22 cellular contexts compared by ENCODE assay signal in the genomic region with DNA sequence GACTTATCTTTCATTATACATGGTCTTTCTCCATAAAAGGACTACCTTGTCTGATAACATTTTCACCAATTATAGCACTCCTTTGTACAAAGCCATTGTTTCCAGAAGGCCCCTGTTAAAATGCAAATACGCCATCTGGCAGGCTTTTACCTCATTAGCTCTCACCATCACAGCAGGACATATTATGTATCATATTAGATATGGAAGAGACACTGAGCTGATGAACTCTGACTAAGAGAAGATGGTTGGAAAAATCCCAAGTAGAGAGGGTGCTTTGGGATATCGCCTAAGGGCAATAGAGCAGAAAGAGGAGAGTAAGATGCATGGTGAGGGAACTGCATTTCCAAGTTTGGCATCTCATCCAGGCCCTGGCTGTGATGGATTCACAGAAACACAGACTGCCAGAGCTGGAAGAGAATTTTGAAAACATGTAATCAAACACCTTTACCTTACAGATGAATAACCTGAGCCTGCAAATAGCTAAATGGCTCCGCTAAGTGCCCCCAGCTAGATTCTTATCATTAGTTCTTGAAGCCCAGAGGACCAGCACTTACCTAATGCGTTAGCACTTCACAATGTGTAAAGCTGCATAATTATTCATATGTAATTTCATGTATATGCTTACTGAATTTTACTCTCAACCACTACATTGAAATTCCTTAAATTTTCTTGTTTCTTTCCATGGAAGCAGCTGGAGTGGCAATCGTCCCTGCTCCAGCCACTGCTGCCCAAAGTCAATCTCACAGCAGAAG.
DNase-seq lines count a peak whose midpoint lies in the region; ATAC-seq and TF ChIP-seq lines count a peak whose summit lies in the region.
"Had no signal": no experiment of that assay in that cellular context is flagged by ENCODE, and none has a peak within 500 bp of the region (broad histone marks: within the 10 kb centered on the region; RNA-seq: fewer than 3 reads in every experiment).

No MANE protein-coding gene starts in this region.

- H3K79me2 ChIP-seq in smooth muscle cell (ENCODE audit: low read depth) = no peaks in the 10 kb centered on the region

- 62% methylated on average over 5 of the region's 5 CpGs for WGBS in smooth muscle cell (ENCODE audit: low lambda C conversion rate)
- 69 to 80% (median 75%) methylated on average over 5 of the region's 5 CpGs for WGBS in heart left ventricle, 4 donors

- no peaks in the 10 kb centered on the region for H3K27me3 Mint-ChIP-seq in T-helper 2 cell treated with Interferon-gamma antibody and Interleukin-4, amounts not matched to agents 5 μg/mL and 100 μg/mL, for 36 hours (ENCODE audit: low read depth)
- H3K27me3 Mint-ChIP-seq: activated CD4-positive, alpha-beta T cell treated with anti-CD3 and anti-CD28 coated beads, Interleukin-2, amount 10 ng/mL, durations not matched to agents 7 days and 5 days; activated CD8-positive, alpha-beta memory T cell treated with anti-CD3 and anti-CD28 coated beads, Interleukin-2, amount 10 ng/mL, durations not matched to agents 7 days and 5 days; activated naive CD4-positive, alpha-beta T cell treated with anti-CD3 and anti-CD28 coated beads, Interleukin-2, amount 50 U/mL, for 24 hours; memory B cell; naive B cell; stimulated activated naive CD8-positive, alpha-beta T cell treated with anti-CD3 and anti-CD28 coated beads, Interleukin-15, Interleukin-2, amounts not matched to agents 100 ng/mL and 50 ng/mL, for 24 hours had no signal

- H3K4me2 ChIP-seq in smooth muscle cell = no peak overlapping the region

- H3K36me3 Mint-ChIP-seq in T-helper 2 cell treated with Interferon-gamma antibody and Interleukin-4, amounts not matched to agents 5 μg/mL and 100 μg/mL, for 36 hours (ENCODE audit: low read depth) = no peaks in the 10 kb centered on the region
- H3K36me3 Mint-ChIP-seq: activated CD8-positive, alpha-beta memory T cell treated with anti-CD3 and anti-CD28 coated beads, Interleukin-2, amount 10 ng/mL, durations not matched to agents 7 days and 5 days; activated naive CD4-positive, alpha-beta T cell treated with anti-CD3 and anti-CD28 coated beads, Interleukin-2, amount 50 U/mL, for 24 hours; memory B cell; naive B cell had no signal

- H3K4me1 ChIP-seq in smooth muscle cell (ENCODE audit: low read depth) (no peaks in the 10 kb centered on the region), heart left ventricle (no peaks in the 10 kb centered on the region)
- H3K4me1 ChIP-seq: SJCRH30, thyroid gland had no signal

- H3K9me3 ChIP-seq in smooth muscle cell (replicated peaks; ENCODE audit: low read depth) (no peaks in the 10 kb centered on the region), heart left ventricle (peaks cover 0 to 5% (median 0%) of the 10 kb centered on the region in 12 donors)
- H3K9me3 ChIP-seq: SJCRH30, thyroid gland had no signal

- DNase-seq in NCI-H146 (lab: John Stamatoyannopoulos, UW) (peak; percentile 18), NCI-H524 (lab: John Stamatoyannopoulos, UW) (peak; percentile 86 to 94), smooth muscle cell (lab: John Stamatoyannopoulos, UW; ENCODE audit: unreplicated experiment) (no peak), heart left ventricle (no peak)
- no peak for DNase-seq in T-helper 2 cell treated with Interferon-gamma antibody and Interleukin-4, amounts not matched to agents 5 μg/mL and 100 μg/mL, for 36 hours (ENCODE audit: low spot score)
- DNase-seq: activated CD4-positive, alpha-beta T cell treated with anti-CD3 and anti-CD28 coated beads, Interleukin-2, amount 10 ng/mL, durations not matched to agents 7 days and 5 days; activated CD8-positive, alpha-beta memory T cell treated with anti-CD3 and anti-CD28 coated beads, Interleukin-2, amount 10 ng/mL, durations not matched to agents 7 days and 5 days; anterior cingulate cortex; head of caudate nucleus; left cardiac atrium; naive B cell; NCI-H1436 treated with DMSO at 0.1 percent for 48 hours; SJCRH30; stimulated activated CD4-positive, alpha-beta T cell treated with anti-CD3 and anti-CD28 coated beads, Interleukin-4, amount 100 ng/mL, for 24 hours; thyroid gland had no signal

- H3K27me3 ChIP-seq in smooth muscle cell (ENCODE audit: low read depth) (no peaks in the 10 kb centered on the region), heart left ventricle (no peaks in the 10 kb centered on the region)
- H3K27me3 ChIP-seq: SJCRH30, thyroid gland had no signal

- no peak for TF ChIP-seq POLR2A in heart left ventricle (IDR thresholded peaks at IDR 0.05)

- H3K9me3 Mint-ChIP-seq in T-helper 2 cell treated with Interferon-gamma antibody and Interleukin-4, amounts not matched to agents 5 μg/mL and 100 μg/mL, for 36 hours = peaks cover 46% of the 10 kb centered on the region

- no peaks in the 10 kb centered on the region for H3F3A ChIP-seq in smooth muscle cell (ENCODE audit: low read depth)

- no peak overlapping the region for H3K27ac Mint-ChIP-seq in T-helper 2 cell treated with Interferon-gamma antibody and Interleukin-4, amounts not matched to agents 5 μg/mL and 100 μg/mL, for 36 hours
- H3K27ac Mint-ChIP-seq: activated CD4-positive, alpha-beta T cell treated with anti-CD3 and anti-CD28 coated beads, Interleukin-2, amount 10 ng/mL, durations not matched to agents 7 days and 5 days; activated CD8-positive, alpha-beta memory T cell treated with anti-CD3 and anti-CD28 coated beads, Interleukin-2, amount 10 ng/mL, durations not matched to agents 7 days and 5 days; activated naive CD4-positive, alpha-beta T cell treated with anti-CD3 and anti-CD28 coated beads, Interleukin-2, amount 50 U/mL, for 24 hours; memory B cell; naive B cell; stimulated activated naive CD8-positive, alpha-beta T cell treated with anti-CD3 and anti-CD28 coated beads, Interleukin-15, Interleukin-2, amounts not matched to agents 100 ng/mL and 50 ng/mL, for 24 hours; T-helper 1 cell treated with Interleukin-12 subunit alpha and Interleukin-12 subunit beta and Interleukin-4 antibody, amounts not matched to agents 30 μg/mL and 1 μg/mL, for 36 hours had no signal

- ATAC-seq in SK-N-SH treated with all-trans-retinoic acid at 6 μM for 48 hours (no peak; the same call in 2 of the 3 replicates), HG02759 (IDR thresholded peaks at IDR 0.05; ENCODE audit: unreplicated experiment) (no peak), heart left ventricle (no peak)
- ATAC-seq: activated CD8-positive, alpha-beta memory T cell treated with anti-CD3 and anti-CD28 coated beads, Interleukin-2, amount 10 ng/mL, durations not matched to agents 7 days and 5 days; left cardiac atrium; Panc1 had no signal

- TF ChIP-seq CTCF in smooth muscle cell (IDR thresholded peaks at IDR 0.05; ENCODE audit: borderline replicate concordance, insufficient read depth, poor library complexity, severe bottlenecking) = no peak
- no peak for TF ChIP-seq CTCF in heart left ventricle (IDR thresholded peaks at IDR 0.05)

- H3K36me3 ChIP-seq in smooth muscle cell (ENCODE audit: low read depth) (no peaks in the 10 kb centered on the region), heart left ventricle (no peaks in the 10 kb centered on the region)
- H3K36me3 ChIP-seq: SJCRH30, thyroid gland had no signal

- H3K4me1 Mint-ChIP-seq in T-helper 2 cell treated with Interferon-gamma antibody and Interleukin-4, amounts not matched to agents 5 μg/mL and 100 μg/mL, for 36 hours (ENCODE audit: low read depth) = no peaks in the 10 kb centered on the region
- H3K4me1 Mint-ChIP-seq: activated CD4-positive, alpha-beta T cell treated with anti-CD3 and anti-CD28 coated beads, Interleukin-2, amount 10 ng/mL, durations not matched to agents 7 days and 5 days; activated CD8-positive, alpha-beta memory T cell treated with anti-CD3 and anti-CD28 coated beads, Interleukin-2, amount 10 ng/mL, durations not matched to agents 7 days and 5 days; activated naive CD4-positive, alpha-beta T cell treated with anti-CD3 and anti-CD28 coated beads, Interleukin-2, amount 50 U/mL, for 24 hours; memory B cell had no signal

- no peak overlapping the region for H3K9ac ChIP-seq in smooth muscle cell (ENCODE audit: low read depth)

- no peak overlapping the region for H3K4me3 ChIP-seq in smooth muscle cell
- no peak overlapping the region for H3K4me3 ChIP-seq in heart left ventricle
- H3K4me3 ChIP-seq: SJCRH30, thyroid gland had no signal

- H3K27ac ChIP-seq in smooth muscle cell (ENCODE audit: low read depth) (no peak overlapping the region), heart left ventricle (no peak overlapping the region)
- H3K27ac ChIP-seq: SJCRH30, thyroid gland had no signal

- peak overlapping the region; percentile 20 for H2AFZ ChIP-seq in smooth muscle cell (ENCODE audit: low read depth)

- intact Hi-C loops in heart left ventricle (cut with DNase I) = no loop called here

- H3K4me3 Mint-ChIP-seq in T-helper 2 cell treated with Interferon-gamma antibody and Interleukin-4, amounts not matched to agents 5 μg/mL and 100 μg/mL, for 36 hours = no peak overlapping the region
- H3K4me3 Mint-ChIP-seq: activated CD4-positive, alpha-beta T cell treated with anti-CD3 and anti-CD28 coated beads, Interleukin-2, amount 10 ng/mL, durations not matched to agents 7 days and 5 days; activated CD8-positive, alpha-beta memory T cell treated with anti-CD3 and anti-CD28 coated beads, Interleukin-2, amount 10 ng/mL, durations not matched to agents 7 days and 5 days; activated naive CD4-positive, alpha-beta T cell treated with anti-CD3 and anti-CD28 coated beads, Interleukin-2, amount 50 U/mL, for 24 hours; memory B cell; naive B cell; stimulated activated naive CD8-positive, alpha-beta T cell treated with anti-CD3 and anti-CD28 coated beads, Interleukin-15, Interleukin-2, amounts not matched to agents 100 ng/mL and 50 ng/mL, for 24 hours; T-helper 1 cell treated with Interleukin-12 subunit alpha and Interleukin-12 subunit beta and Interleukin-4 antibody, amounts not matched to agents 30 μg/mL and 1 μg/mL, for 36 hours had no signal

- H4K20me1 ChIP-seq in smooth muscle cell (ENCODE audit: low read depth) = no peaks in the 10 kb centered on the region

TF ChIP-seq in SK-N-SH treated with all-trans-retinoic acid at 6 μM for 48 hours, 23 proteins besides CTCF, POLR2A, EP300 and RAD21 (continues in another document):
- peak; percentile 85; the same call in 1 of the 2 replicates for TF ChIP-seq TCF4 (CRISPR knock-in tag; IDR thresholded peaks at IDR 0.05; ENCODE audit: borderline replicate concordance)
- TF ChIP-seq ZC3H10 (CRISPR knock-in tag; IDR thresholded peaks at IDR 0.05) = no peak

Comparison
In these comparisons a context has a peak if more than half of its experiments do, and no peak if none do; other contexts are left out.
1. DNase-seq: peak in NCI-H146 (single experiment) and NCI-H524 (2 of 2); none in smooth muscle cell (single experiment), heart left ventricle (0 of 5) and T-helper 2 cell treated with Interferon-gamma antibody and Interleukin-4, amounts not matched to agents 5 μg/mL and 100 μg/mL, for 36 hours (single experiment).